ENCODE assay signal across 8 cellular contexts in genomic region chr20:57390604-57391438, GRCh38. TPM values are rescaled to one million over a fixed set of nuclear protein-coding genes. Genes with fewer than 3 reads are reported as not detected.
A peak's percentile ranks its signal among the peaks of the same experiment; 100 is the strongest.
DNase-seq lines count a peak whose midpoint lies in the region; ATAC-seq, FAIRE-seq and TF ChIP-seq lines count a peak whose summit lies in the region.

RBM38 (plus strand) TSS chr20:57391396; CDS start chr20:57391582, 186 bp downstream.

- no peaks in the 10 kb centered on the region for H3K9me3 Mint-ChIP-seq in T-helper 2 cell treated with Interferon-gamma antibody and Interleukin-4, amounts not matched to agents 5 μg/mL and 100 μg/mL, for 36 hours
- no peaks in the 10 kb centered on the region for H3K9me3 Mint-ChIP-seq in astrocyte (ENCODE audit: unreplicated experiment)

- H2AFZ ChIP-seq in astrocyte (ENCODE audit: low read depth, low read length) (peak within 1 kb of the TSS; percentile 73), hepatocyte (peak within 1 kb of the TSS; percentile 77)

- peak within 1 kb of the TSS; percentile 79 for H3K9ac ChIP-seq in astrocyte (ENCODE audit: low read length)

- TF ChIP-seq CTCF in LNCaP clone FGC (IDR thresholded peaks at IDR 0.05; ENCODE audit: control insufficient read depth, extremely low read depth, insufficient read depth) = no peak
- TF ChIP-seq CTCF in astrocyte (IDR thresholded peaks at IDR 0.05; ENCODE audit: insufficient read depth, low read depth, low read length) = no peak
- no peak for TF ChIP-seq CTCF in hepatocyte (IDR thresholded peaks at IDR 0.05; ENCODE audit: poor library complexity)
- no peak for TF ChIP-seq CTCF in retinal pigment epithelial cell (conservative IDR thresholded peaks at IDR 0.05; ENCODE audit: low read depth, low read length)

- H3K36me3 Mint-ChIP-seq in T-helper 2 cell treated with Interferon-gamma antibody and Interleukin-4, amounts not matched to agents 5 μg/mL and 100 μg/mL, for 36 hours (ENCODE audit: low read depth) = peaks cover 36% of the 10 kb centered on the region
- H3K36me3 Mint-ChIP-seq in astrocyte (ENCODE audit: low read depth, unreplicated experiment) = peaks cover 13% of the 10 kb centered on the region

- no peaks in the 10 kb centered on the region for H3K9me2 ChIP-seq in hepatocyte (replicated peaks; ENCODE audit: insufficient read depth)

- H3K4me1 ChIP-seq in astrocyte (ENCODE audit: insufficient read depth, low read length) = peaks cover 25% of the 10 kb centered on the region
- H3K4me1 ChIP-seq in hepatocyte (ENCODE audit: insufficient read depth) = peaks cover 18% of the 10 kb centered on the region

- H3K4me3 Mint-ChIP-seq in T-helper 2 cell treated with Interferon-gamma antibody and Interleukin-4, amounts not matched to agents 5 μg/mL and 100 μg/mL, for 36 hours = peak within 1 kb of the TSS; percentile 89
- peak within 1 kb of the TSS; percentile 89 for H3K4me3 Mint-ChIP-seq in astrocyte (ENCODE audit: unreplicated experiment)

- H3K27ac Mint-ChIP-seq in T-helper 2 cell treated with Interferon-gamma antibody and Interleukin-4, amounts not matched to agents 5 μg/mL and 100 μg/mL, for 36 hours = peak within 1 kb of the TSS; percentile 95
- peak within 1 kb of the TSS; percentile 70 for H3K27ac Mint-ChIP-seq in astrocyte (ENCODE audit: unreplicated experiment)

- 32% methylated on average over 34 of the region's 78 CpGs for WGBS in hepatocyte (ENCODE audit: low lambda C conversion rate, missing lambda C conversion rate)

- H3K27me3 Mint-ChIP-seq in T-helper 2 cell treated with Interferon-gamma antibody and Interleukin-4, amounts not matched to agents 5 μg/mL and 100 μg/mL, for 36 hours (ENCODE audit: low read depth) = no peaks in the 10 kb centered on the region
- no peaks in the 10 kb centered on the region for H3K27me3 Mint-ChIP-seq in astrocyte (ENCODE audit: low read depth, unreplicated experiment)

- H3K4me3 ChIP-seq in LNCaP clone FGC (ENCODE audit: low read depth, low read length) (peak within 1 kb of the TSS; percentile 67), astrocyte (ENCODE audit: insufficient read depth, low read depth, low read length) (peak within 1 kb of the TSS; percentile 66), hepatocyte (peak within 1 kb of the TSS; percentile 58), retinal pigment epithelial cell (ENCODE audit: low read length) (peak within 1 kb of the TSS; percentile 66)

- peaks cover 33% of the 10 kb centered on the region for H3K4me1 Mint-ChIP-seq in T-helper 2 cell treated with Interferon-gamma antibody and Interleukin-4, amounts not matched to agents 5 μg/mL and 100 μg/mL, for 36 hours (ENCODE audit: low read depth)
- H3K4me1 Mint-ChIP-seq in astrocyte (ENCODE audit: low read depth, unreplicated experiment) = peaks cover 25% of the 10 kb centered on the region

- peaks cover 21% of the 10 kb centered on the region for H4K20me1 ChIP-seq in astrocyte (ENCODE audit: insufficient read depth, low read length)
- H4K20me1 ChIP-seq in hepatocyte (ENCODE audit: insufficient read depth, poor library complexity, severe bottlenecking) = no peaks in the 10 kb centered on the region

- H3K27ac ChIP-seq in astrocyte (ENCODE audit: low read depth, low read length) = no peak within 1 kb of the TSS
- H3K27ac ChIP-seq in hepatocyte = no peak within 1 kb of the TSS

- H3K79me2 ChIP-seq in astrocyte (ENCODE audit: insufficient read depth, low read length) (peaks cover 28% of the 10 kb centered on the region), hepatocyte (peaks cover 3% of the 10 kb centered on the region)

- DNase-seq in Daoy (ENCODE audit: low read depth) (peak; percentile 69), LNCaP clone FGC (ENCODE audit: low read depth) (no peak), astrocyte (ENCODE audit: low read depth) (no peak), hepatocyte (ENCODE audit: low spot score) (peak; percentile 91), retinal pigment epithelial cell (ENCODE audit: low read depth) (no peak), cerebellar nuclear complex (lab: John Stamatoyannopoulos, UW) (no peak)
- DNase-seq in T-helper 2 cell treated with Interferon-gamma antibody and Interleukin-4, amounts not matched to agents 5 μg/mL and 100 μg/mL, for 36 hours (ENCODE audit: low spot score) = peak; percentile 77

- H3K9me3 ChIP-seq in astrocyte (ENCODE audit: insufficient read depth, low read depth, low read length) (no peaks in the 10 kb centered on the region), hepatocyte (ENCODE audit: low read depth) (no peaks in the 10 kb centered on the region)

- no peaks in the 10 kb centered on the region for H3K27me3 ChIP-seq in astrocyte (ENCODE audit: insufficient read depth, low read length)
- H3K27me3 ChIP-seq in hepatocyte = no peaks in the 10 kb centered on the region

- H3K4me2 ChIP-seq in astrocyte (ENCODE audit: low read length) (peak within 1 kb of the TSS; percentile 84), hepatocyte (peak within 1 kb of the TSS; percentile 95)

- H3K36me3 ChIP-seq in astrocyte (ENCODE audit: insufficient read depth, low read length) = no peaks in the 10 kb centered on the region
- H3K36me3 ChIP-seq in hepatocyte (replicated peaks; ENCODE audit: insufficient read depth, low read depth) = no peaks in the 10 kb centered on the region

- peak; percentile 27 for ATAC-seq in GM21717 (IDR thresholded peaks at IDR 0.05; ENCODE audit: unreplicated experiment)

- FAIRE-seq in astrocyte (lab: Jason Lieb, UNC) = no peak

RNA-seq across cellular contexts. Expression of gene RBM38, which starts in this region (rescaled TPM):
- 14.6 and 15.7 TPM in 2 replicates for total RNA-seq in Daoy (2014; rRNA removed; shearing (Covaris generic))
- total RNA-seq in astrocyte = 33.8 and 43.5 TPM in 2 replicates
- 16.1 and 18.1 TPM in 2 replicates for total RNA-seq in hepatocyte
- 15.6 and 19.6 TPM in 2 replicates for polyA plus RNA-seq in hepatocyte

Comparison
In these comparisons a context has a peak if more than half of its experiments do, and no peak if none do; other contexts are left out.
1. DNase-seq: peak in Daoy (single experiment), T-helper 2 cell treated with Interferon-gamma antibody and Interleukin-4, amounts not matched to agents 5 μg/mL and 100 μg/mL, for 36 hours (single experiment) and hepatocyte (single experiment); none in LNCaP clone FGC (single experiment), astrocyte (single experiment), retinal pigment epithelial cell (single experiment) and cerebellar nuclear complex (0 of 2).
2. Peak in every context shown above with its lines, with median percentiles within 50 percentile points of each other: H3K4me3 ChIP-seq.